Comparison of ENCODE assay signal across 29 cellular contexts in the genomic region with DNA sequence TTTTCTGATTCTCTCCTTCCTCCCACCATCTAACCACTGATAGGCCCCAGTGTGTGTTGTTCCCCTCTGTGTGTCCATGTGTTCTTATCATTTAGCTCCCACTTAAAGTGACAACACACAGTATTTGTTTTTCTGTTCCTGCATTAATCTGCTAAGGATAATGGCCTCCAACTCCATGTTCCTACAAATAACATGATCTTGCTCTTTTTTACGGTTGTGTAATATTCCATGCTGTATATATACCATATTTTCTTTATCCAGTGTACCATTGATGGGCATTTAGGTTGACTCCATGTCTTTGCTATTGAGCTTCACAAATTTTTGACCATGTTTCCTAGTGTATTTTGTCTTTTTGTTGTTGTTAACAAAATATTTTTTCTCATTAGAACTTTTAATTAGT.
"Had no signal": no experiment of that assay in that cellular context is flagged by ENCODE, and none has a peak within 500 bp of the region (broad histone marks: within the 10 kb centered on the region; RNA-seq: fewer than 3 reads in every experiment).

No MANE protein-coding gene starts in this region.

- H3K9ac ChIP-seq: neural progenitor cell, parathyroid adenoma had no signal

- H3K4me1 Mint-ChIP-seq: natural killer cell; nephron; neural progenitor cell; stimulated activated effector memory CD8-positive, alpha-beta T cell treated with anti-CD3 and anti-CD28 coated beads, Interleukin-12 subunit alpha, Interleukin-12 subunit beta, amount 100 ng/mL, for 72 hours; stimulated activated naive B cell treated with anti-CD40 and anti-IgM and Interleukin-4, amounts not matched to agents 10 μg/mL and 1 μg/mL and 100 μg/mL, for 72 hours had no signal

- DNase-seq: natural killer cell; occipital lobe; ovary; posterior cingulate gyrus; psoas muscle; right cardiac atrium; right lobe of liver; sigmoid colon; small intestine; stimulated activated CD4-positive, alpha-beta T cell treated with anti-CD3 and anti-CD28 coated beads, Interleukin-15, amount 100 ng/mL, for 24 hours; stimulated activated CD4-positive, alpha-beta T cell treated with anti-CD3 and anti-CD28 coated beads, Interleukin-2, amount 100 ng/mL, for 24 hours; stimulated activated CD4-positive, alpha-beta T cell treated with anti-CD3 and anti-CD28 coated beads, Interleukin-2, amount 100 ng/mL, for 48 hours; stimulated activated CD4-positive, alpha-beta T cell treated with anti-CD3 and anti-CD28 coated beads, Interleukin-4, amount 100 ng/mL, for 24 hours; stimulated activated naive B cell treated with anti-CD40 and anti-IgM and Interleukin-4, amounts not matched to agents 10 μg/mL and 1 μg/mL and 100 μg/mL, for 72 hours; stimulated activated naive CD4-positive, alpha-beta T cell treated with Interleukin-2 at 50 U/mL for 16 hours; stomach; thyroid gland; trophoblast cell; upper lobe of left lung had no signal

- H3K4me3 Mint-ChIP-seq: natural killer cell; nephron; neural progenitor cell; stimulated activated effector memory CD8-positive, alpha-beta T cell treated with anti-CD3 and anti-CD28 coated beads, Interleukin-12 subunit alpha, Interleukin-12 subunit beta, amount 100 ng/mL, for 72 hours; stimulated activated naive B cell treated with anti-CD40 and anti-IgM and Interleukin-4, amounts not matched to agents 10 μg/mL and 1 μg/mL and 100 μg/mL, for 72 hours; stimulated activated naive CD8-positive, alpha-beta T cell treated with anti-CD3 and anti-CD28 coated beads, Interleukin-15, Interleukin-2, amounts not matched to agents 100 ng/mL and 50 ng/mL, for 24 hours had no signal

- H2AFZ ChIP-seq: neural progenitor cell, parathyroid adenoma had no signal

- ATAC-seq: natural killer cell; psoas muscle; right cardiac atrium; right lobe of liver; stimulated activated effector memory CD8-positive, alpha-beta T cell treated with anti-CD3 and anti-CD28 coated beads, Interleukin-12 subunit alpha, Interleukin-12 subunit beta, amount 100 ng/mL, for 72 hours; stimulated activated naive B cell treated with anti-CD40 and anti-IgM and Interleukin-4, amounts not matched to agents 10 μg/mL and 1 μg/mL and 100 μg/mL, for 72 hours had no signal

- H3K36me3 ChIP-seq: neural progenitor cell, ovary, right lobe of liver, sigmoid colon, stomach, thoracic aorta, thyroid gland, tibial nerve, upper lobe of left lung, vagina had no signal

- H3K27ac ChIP-seq: neural progenitor cell, ovary, parathyroid adenoma, psoas muscle, right lobe of liver, sigmoid colon, stomach, thoracic aorta, thyroid gland, tibial nerve, upper lobe of left lung, vagina had no signal

- H3K4me1 ChIP-seq: neural progenitor cell, parathyroid adenoma, psoas muscle, right lobe of liver, sigmoid colon, thyroid gland, tibial nerve, vagina had no signal

- H3K27me3 Mint-ChIP-seq: progenitor cell of endocrine pancreas; stimulated activated naive B cell treated with anti-CD40 and anti-IgM and Interleukin-4, amounts not matched to agents 10 μg/mL and 1 μg/mL and 100 μg/mL, for 72 hours; stimulated activated naive CD8-positive, alpha-beta T cell treated with anti-CD3 and anti-CD28 coated beads, Interleukin-15, Interleukin-2, amounts not matched to agents 100 ng/mL and 50 ng/mL, for 24 hours had no signal

- H3K9me3 Mint-ChIP-seq: nephron; stimulated activated naive CD8-positive, alpha-beta T cell treated with anti-CD3 and anti-CD28 coated beads, Interleukin-15, Interleukin-2, amounts not matched to agents 100 ng/mL and 50 ng/mL, for 24 hours had no signal

- H3K9me3 ChIP-seq: ovary, psoas muscle, right lobe of liver, sigmoid colon, stomach, thoracic aorta, thyroid gland, tibial nerve, upper lobe of left lung, vagina had no signal

- H3K4me2 ChIP-seq: neural progenitor cell had no signal

- H3K79me2 ChIP-seq: parathyroid adenoma had no signal

- H3K27ac Mint-ChIP-seq: natural killer cell; nephron; neural progenitor cell; progenitor cell of endocrine pancreas; stimulated activated effector memory CD8-positive, alpha-beta T cell treated with anti-CD3 and anti-CD28 coated beads, Interleukin-12 subunit alpha, Interleukin-12 subunit beta, amount 100 ng/mL, for 72 hours; stimulated activated naive B cell treated with anti-CD40 and anti-IgM and Interleukin-4, amounts not matched to agents 10 μg/mL and 1 μg/mL and 100 μg/mL, for 72 hours; stimulated activated naive CD8-positive, alpha-beta T cell treated with anti-CD3 and anti-CD28 coated beads, Interleukin-15, Interleukin-2, amounts not matched to agents 100 ng/mL and 50 ng/mL, for 24 hours had no signal

- H3K36me3 Mint-ChIP-seq: natural killer cell; stimulated activated effector memory CD8-positive, alpha-beta T cell treated with anti-CD3 and anti-CD28 coated beads, Interleukin-12 subunit alpha, Interleukin-12 subunit beta, amount 100 ng/mL, for 72 hours; stimulated activated naive B cell treated with anti-CD40 and anti-IgM and Interleukin-4, amounts not matched to agents 10 μg/mL and 1 μg/mL and 100 μg/mL, for 72 hours had no signal

- H3K27me3 ChIP-seq: neural progenitor cell, ovary, right lobe of liver, sigmoid colon, stomach, thyroid gland, tibial nerve, upper lobe of left lung, vagina had no signal

- H3K4me3 ChIP-seq: neural progenitor cell, ovary, psoas muscle, right lobe of liver, sigmoid colon, stomach, thoracic aorta, thyroid gland, tibial nerve, upper lobe of left lung, vagina had no signal

- FAIRE-seq: small intestine, urothelium cell line had no signal
